In genomic region chr2:35794766-35795448, GRCh38 we compare ENCODE assay signal across 18 cellular contexts.
"Had no signal": no experiment of that assay in that cellular context is flagged by ENCODE, and none has a peak within 500 bp of the region (broad histone marks: within the 10 kb centered on the region; RNA-seq: fewer than 3 reads in every experiment).

No MANE protein-coding gene starts in this region.

- H3K4me3 ChIP-seq: colonic mucosa, gastrocnemius medialis, heart right ventricle, lung, right atrium auricular region, stomach, thoracic aorta, transverse colon had no signal

- ATAC-seq: gastrocnemius medialis; heart right ventricle; left colon; left ventricle myocardium superior; naive thymus-derived CD4-positive, alpha-beta T cell had no signal

- H3K4me1 ChIP-seq: colonic mucosa, gastrocnemius medialis, heart right ventricle, right atrium auricular region, stomach, transverse colon had no signal

- H3K4me3 Mint-ChIP-seq: naive thymus-derived CD4-positive, alpha-beta T cell had no signal

- H3K36me3 Mint-ChIP-seq: naive thymus-derived CD4-positive, alpha-beta T cell had no signal

- H3K4me1 Mint-ChIP-seq: naive thymus-derived CD4-positive, alpha-beta T cell had no signal

- H3K27ac ChIP-seq: colonic mucosa, gastrocnemius medialis, heart right ventricle, right atrium auricular region, stomach, thoracic aorta, transverse colon had no signal

- H3K27ac Mint-ChIP-seq: naive thymus-derived CD4-positive, alpha-beta T cell had no signal

- H3K27me3 ChIP-seq: colonic mucosa, gastrocnemius medialis, heart right ventricle, right atrium auricular region, stomach, transverse colon had no signal

- DNase-seq: colonic mucosa; dermis blood vessel endothelial cell; gastrocnemius medialis; heart right ventricle; left colon; left ventricle myocardium superior; mesendoderm; naive thymus-derived CD4-positive, alpha-beta T cell; posterior cingulate gyrus; small intestine; stimulated activated CD4-positive, alpha-beta T cell treated with anti-CD3 and anti-CD28 coated beads, Interleukin-12 subunit alpha, Interleukin-12 subunit beta, amount 100 ng/mL, for 4 hours; stimulated activated naive CD4-positive, alpha-beta T cell; stomach; substantia nigra; transverse colon had no signal

- H3K9me3 ChIP-seq: colonic mucosa, gastrocnemius medialis, right atrium auricular region, thoracic aorta, transverse colon had no signal

- H3K36me3 ChIP-seq: colonic mucosa, gastrocnemius medialis, heart right ventricle, right atrium auricular region, stomach, thoracic aorta, transverse colon had no signal
